ENCODE assay signal across 19 cellular contexts in genomic region chr6:73923899-73924485, GRCh38.
A peak's percentile ranks its signal among the peaks of the same experiment; 100 is the strongest.
DNase-seq lines count a peak whose midpoint lies in the region; ATAC-seq and TF ChIP-seq lines count a peak whose summit lies in the region.
"Had no signal": no experiment of that assay in that cellular context is flagged by ENCODE, and none has a peak within 500 bp of the region (broad histone marks: within the 10 kb centered on the region; RNA-seq: fewer than 3 reads in every experiment).

No MANE protein-coding gene starts in this region.

- TF ChIP-seq EP300 in gastroesophageal sphincter (IDR thresholded peaks at IDR 0.05) (no peak), sigmoid colon (IDR thresholded peaks at IDR 0.05) (no peak)

- ATAC-seq in body of pancreas (peak; percentile 30), gastroesophageal sphincter (peak; percentile 97), HG03095 (IDR thresholded peaks at IDR 0.05; ENCODE audit: unreplicated experiment) (no peak)
- ATAC-seq: foreskin keratinocyte had no signal

- DNase-seq in DMS 273 (lab: John Stamatoyannopoulos, UW; ENCODE audit: unreplicated experiment) (peak; percentile 43), DMS 273 treated with DMSO at 0.1 percent for 48 hours (lab: John Stamatoyannopoulos, UW) (no peak), body of pancreas (peak in 1 of 4 donors; percentile 16), sigmoid colon (peak; percentile 77), NCI-H2107 (lab: John Stamatoyannopoulos, UW) (no peak), midbrain (lab: John Stamatoyannopoulos, UW) (no peak)
- DNase-seq: activated CD4-positive, alpha-beta T cell treated with anti-CD3 and anti-CD28 coated beads, Interleukin-2, amount 50 U/mL, for 1 hour; Caco-2; colonic mucosa; foreskin keratinocyte; NCI-H1417 treated with DMSO at 0.1 percent for 48 hours; stimulated activated CD4-positive, alpha-beta T cell treated with anti-CD3 and anti-CD28 coated beads, Interleukin-12 subunit alpha, Interleukin-12 subunit beta, amount 100 ng/mL, for 4 hours; WERI-Rb-1 had no signal

- no peak for TF ChIP-seq CTCF in body of pancreas (IDR thresholded peaks at IDR 0.05)
- peak in 1 of 4 experiments; percentile 16 for TF ChIP-seq CTCF in gastroesophageal sphincter (IDR thresholded peaks at IDR 0.05)
- no peak for TF ChIP-seq CTCF in sigmoid colon (IDR thresholded peaks at IDR 0.05)

- H3K9me3 ChIP-seq in body of pancreas, result no peaks in the 10 kb centered on the region
- H3K9me3 ChIP-seq in gastroesophageal sphincter, result peaks cover 0 to 23% (median 0%) of the 10 kb centered on the region in 3 donors
- peaks cover 0 to 1% (median 0%) of the 10 kb centered on the region in 4 donors for H3K9me3 ChIP-seq in sigmoid colon
- H3K9me3 ChIP-seq: Caco-2, colonic mucosa, HAP-1 had no signal

- H3K4me3 ChIP-seq in body of pancreas (no peak overlapping the region), gastroesophageal sphincter (no peak overlapping the region), sigmoid colon (no peak overlapping the region)
- H3K4me3 ChIP-seq: colonic mucosa, HAP-1, lung had no signal

- intact Hi-C loops in body of pancreas (cut with DNase I) (no loop called here), sigmoid colon (cut with DNase I) (no loop called here)

- no peak for TF ChIP-seq POLR2A in body of pancreas (IDR thresholded peaks at IDR 0.05)
- no peak for TF ChIP-seq POLR2A in gastroesophageal sphincter (IDR thresholded peaks at IDR 0.05)
- no peak for TF ChIP-seq POLR2A in sigmoid colon (IDR thresholded peaks at IDR 0.05)

- H3K36me3 ChIP-seq in body of pancreas (replicated peaks in 1 of 2; ENCODE audit: insufficient read depth in 1 of 2, low read depth in 2 of 2), result no peaks in the 10 kb centered on the region
- H3K36me3 ChIP-seq in gastroesophageal sphincter, result no peaks in the 10 kb centered on the region
- H3K36me3 ChIP-seq in sigmoid colon, result no peaks in the 10 kb centered on the region
- H3K36me3 ChIP-seq: colonic mucosa, HAP-1, WERI-Rb-1 had no signal

- WGBS in body of pancreas, 2 donors, result 80 to 93% methylated on average over 1 of the region's 1 CpG
- WGBS in gastroesophageal sphincter (ENCODE audit: low coverage in 1 of 2), 2 donors, result 0 to 38% methylated on average over 1 of the region's 1 CpG
- 59 to 81% methylated on average over 1 of the region's 1 CpG for WGBS in sigmoid colon, 2 donors

- H3K4me1 ChIP-seq in body of pancreas (no peaks in the 10 kb centered on the region), gastroesophageal sphincter (no peaks in the 10 kb centered on the region), sigmoid colon (peaks cover 0 to 5% (median 0%) of the 10 kb centered on the region in 4 donors)
- H3K4me1 ChIP-seq: Caco-2, colonic mucosa, foreskin keratinocyte, HAP-1 had no signal

- H3K27ac ChIP-seq in body of pancreas (no peak overlapping the region), gastroesophageal sphincter (no peak overlapping the region), sigmoid colon (no peak overlapping the region)
- H3K27ac ChIP-seq: 22Rv1, colonic mucosa, foreskin keratinocyte, RWPE1, WERI-Rb-1 had no signal

- H3K27me3 ChIP-seq in body of pancreas (no peaks in the 10 kb centered on the region), gastroesophageal sphincter (no peaks in the 10 kb centered on the region), sigmoid colon (no peaks in the 10 kb centered on the region)
- H3K27me3 ChIP-seq: colonic mucosa had no signal

Comparison
In these comparisons a context has a peak if more than half of its experiments do, and no peak if none do; other contexts are left out.
1. DNase-seq: peak in DMS 273 (single experiment) and sigmoid colon (single experiment); none in DMS 273 treated with DMSO at 0.1 percent for 48 hours (single experiment), NCI-H2107 (single experiment) and midbrain (single experiment).